In the genomic region with DNA sequence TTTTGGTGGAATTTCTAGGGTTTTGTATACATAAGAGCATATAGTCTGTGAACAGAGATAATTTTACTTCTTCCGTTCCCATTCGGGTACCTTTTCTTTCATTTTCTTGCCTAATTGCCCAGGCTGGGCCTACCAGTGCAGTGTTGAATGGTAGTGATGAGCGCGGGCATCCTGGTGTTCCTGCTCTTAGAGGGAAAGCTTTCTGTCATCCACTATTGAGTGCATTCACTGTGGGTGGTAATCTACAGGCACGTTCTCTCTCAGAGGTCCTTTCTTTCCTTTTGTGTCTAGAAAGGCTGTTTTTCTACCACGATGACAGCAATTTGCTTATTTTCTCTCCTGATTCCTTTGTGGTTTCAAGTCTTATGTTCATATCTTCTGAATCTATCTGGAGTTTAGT, we compare ENCODE assay signal across 21 cellular contexts.
DNase-seq lines count a peak whose midpoint lies in the region; ATAC-seq and TF ChIP-seq lines count a peak whose summit lies in the region.
"Had no signal": no experiment of that assay in that cellular context is flagged by ENCODE, and none has a peak within 500 bp of the region (broad histone marks: within the 10 kb centered on the region; RNA-seq: fewer than 3 reads in every experiment).

No MANE protein-coding gene starts in this region.

- no peaks in the 10 kb centered on the region for H3K36me3 ChIP-seq in Caco-2 (ENCODE audit: control insufficient read depth, insufficient read depth, low read length)
- H3K36me3 ChIP-seq in gastroesophageal sphincter = no peaks in the 10 kb centered on the region
- no peaks in the 10 kb centered on the region for H3K36me3 ChIP-seq in neural cell (ENCODE audit: insufficient read depth, low read length)
- H3K36me3 ChIP-seq in rectal smooth muscle tissue (ENCODE audit: control insufficient read depth, insufficient read depth, low read length) = no peaks in the 10 kb centered on the region
- no peaks in the 10 kb centered on the region for H3K36me3 ChIP-seq in smooth muscle cell (ENCODE audit: low read depth)
- peaks cover 0 to 19% (median 0%) of the 10 kb centered on the region in 6 donors for H3K36me3 ChIP-seq in spleen

- peaks cover 8% of the 10 kb centered on the region for H3K4me1 Mint-ChIP-seq in Caco-2 (ENCODE audit: low read depth, unreplicated experiment)

- whole genome bisulfite sequencing in gastroesophageal sphincter (ENCODE audit: low coverage in 1 of 2), 2 donors = 87% methylated on average over 6 of the region's 6 CpGs; no CpG with 5 or more reads in 1 of the 2 donors
- 90% methylated on average over 6 of the region's 6 CpGs for WGBS in smooth muscle cell (ENCODE audit: low lambda C conversion rate)
- WGBS in spleen, 5 donors = 91 to 96% (median 93%) methylated on average over 6 of the region's 6 CpGs

- intact Hi-C loops in Caco-2 (cut with micrococcal nuclease; ENCODE audit: unreplicated experiment) (no loop called here), spleen (cut with DNase I; ENCODE audit: low total_unique reads) (no loop called here)

- peak overlapping the region; percentile 8 for H3K27ac Mint-ChIP-seq in Caco-2 (ENCODE audit: unreplicated experiment)
- H3K27ac Mint-ChIP-seq: B cell; CD8-positive, alpha-beta T cell; GM23338 had no signal

- CTCF ChIA-PET in Caco-2 (lab: Charles Lee) = no interaction called here

- H3K4me3 ChIP-seq in Caco-2 (ENCODE audit: low read depth, low read length) = no peak overlapping the region
- H3K4me3 ChIP-seq in gastroesophageal sphincter = no peak overlapping the region
- H3K4me3 ChIP-seq in neural cell (ENCODE audit: low read length) = peak overlapping the region; percentile 3
- H3K4me3 ChIP-seq in rectal smooth muscle tissue (ENCODE audit: low read length) = no peak overlapping the region
- H3K4me3 ChIP-seq in smooth muscle cell = no peak overlapping the region
- no peak overlapping the region for H3K4me3 ChIP-seq in spleen
- H3K4me3 ChIP-seq: BLaER1, GM12878, GM23338 had no signal

- TF ChIP-seq POLR2A in gastroesophageal sphincter (IDR thresholded peaks at IDR 0.05) = no peak
- no peak for TF ChIP-seq POLR2A in spleen (IDR thresholded peaks at IDR 0.05)

- H3K36me3 Mint-ChIP-seq in Caco-2 (ENCODE audit: insufficient read depth, unreplicated experiment) = peaks cover 21% of the 10 kb centered on the region

- H2AFZ ChIP-seq in neural cell (ENCODE audit: low read depth, low read length) = no peak overlapping the region
- no peak overlapping the region for H2AFZ ChIP-seq in smooth muscle cell (ENCODE audit: low read depth)
- H2AFZ ChIP-seq: GM23338 had no signal

- no peak for DNase-seq in Caco-2
- no peak for DNase-seq in effector CD8-positive, alpha-beta T cell (lab: John Stamatoyannopoulos, UW)
- DNase-seq in smooth muscle cell (lab: John Stamatoyannopoulos, UW; ENCODE audit: unreplicated experiment) = no peak
- DNase-seq in spleen = no peak
- DNase-seq: CD4-positive, CD25-positive, alpha-beta regulatory T cell; CD8-positive, alpha-beta T cell; DMS 273 treated with DMSO at 0.1 percent for 48 hours; DMS79; EL; GDM1; H9 had no signal

- no TSS peak for BruUV-seq in Caco-2 (replicated peaks; lab: Mats Ljungman, UMichigan)

- H3K9me3 Mint-ChIP-seq in Caco-2 (ENCODE audit: unreplicated experiment) = peaks cover 32% of the 10 kb centered on the region

- peak overlapping the region; percentile 50 for H3K9ac ChIP-seq in neural cell (ENCODE audit: low read length)
- H3K9ac ChIP-seq in rectal smooth muscle tissue (ENCODE audit: low read length) = no peak overlapping the region
- H3K9ac ChIP-seq in smooth muscle cell (ENCODE audit: low read depth) = no peak overlapping the region
- H3K9ac ChIP-seq: BLaER1 had no signal

- no peaks in the 10 kb centered on the region for H3K9me2 ChIP-seq in neural cell (ENCODE audit: insufficient read depth, low read length)

- H3K9me3 ChIP-seq in Caco-2 = peaks cover 26% of the 10 kb centered on the region
- peaks cover 0 to 5% (median 0%) of the 10 kb centered on the region in 3 donors for H3K9me3 ChIP-seq in gastroesophageal sphincter
- H3K9me3 ChIP-seq in neural cell (ENCODE audit: low read length) = peaks cover 6% of the 10 kb centered on the region
- peaks cover 8% of the 10 kb centered on the region for H3K9me3 ChIP-seq in smooth muscle cell (replicated peaks; ENCODE audit: low read depth)
- peaks cover 0 to 26% (median 22%) of the 10 kb centered on the region in 8 donors for H3K9me3 ChIP-seq in spleen

- H4K20me1 ChIP-seq in neural cell (ENCODE audit: insufficient read depth) (no peaks in the 10 kb centered on the region), smooth muscle cell (ENCODE audit: low read depth) (peaks cover 98% of the 10 kb centered on the region)

- H3K4me3 Mint-ChIP-seq in Caco-2 (ENCODE audit: unreplicated experiment) = no peak overlapping the region
- H3K4me3 Mint-ChIP-seq: B cell; CD4-positive, CD25-positive, alpha-beta regulatory T cell; CD8-positive, alpha-beta T cell; GM23338; H9 had no signal

- H3K4me2 ChIP-seq in neural cell (ENCODE audit: low read length) (peak overlapping the region; percentile 46), smooth muscle cell (no peak overlapping the region)
- H3K4me2 ChIP-seq: BLaER1, GM23338 had no signal

- H3K27me3 ChIP-seq in Caco-2 (replicated peaks; ENCODE audit: control insufficient read depth, insufficient read depth, low read length) (no peaks in the 10 kb centered on the region), gastroesophageal sphincter (no peaks in the 10 kb centered on the region), neural cell (ENCODE audit: insufficient read depth, low read depth, low read length) (no peaks in the 10 kb centered on the region), rectal smooth muscle tissue (ENCODE audit: control insufficient read depth, insufficient read depth, low read length) (no peaks in the 10 kb centered on the region), smooth muscle cell (ENCODE audit: low read depth) (no peaks in the 10 kb centered on the region), spleen (replicated peaks in 1 of 7) (no peaks in the 10 kb centered on the region)
- H3K27me3 ChIP-seq: BLaER1 had no signal

- H3K27me3 Mint-ChIP-seq in Caco-2 (ENCODE audit: insufficient read depth, unreplicated experiment) = no peaks in the 10 kb centered on the region
- H3K27me3 Mint-ChIP-seq: B cell; CD4-positive, CD25-positive, alpha-beta regulatory T cell had no signal

- H3K79me2 ChIP-seq in neural cell (replicated peaks; ENCODE audit: insufficient read depth, low read length) = no peaks in the 10 kb centered on the region
- H3K79me2 ChIP-seq in smooth muscle cell (ENCODE audit: low read depth) = peaks cover 79% of the 10 kb centered on the region

- TF ChIP-seq CTCF in Caco-2 (IDR thresholded peaks at IDR 0.05; ENCODE audit: insufficient read depth in 1 of 2, low read depth in 1 of 2, low read length in 1 of 2, severe bottlenecking in 1 of 2, unreplicated experiment in 1 of 2) (no peak), gastroesophageal sphincter (IDR thresholded peaks at IDR 0.05) (no peak), neural cell (IDR thresholded peaks at IDR 0.05; ENCODE audit: poor library complexity, severe bottlenecking) (no peak), smooth muscle cell (IDR thresholded peaks at IDR 0.05; ENCODE audit: borderline replicate concordance, insufficient read depth, poor library complexity, severe bottlenecking) (no peak), spleen (IDR thresholded peaks at IDR 0.05 in 8 of 11, conservative IDR thresholded peaks at IDR 0.05 in 3 of 11) (no peak)

- H3K27ac ChIP-seq in gastroesophageal sphincter = peak overlapping the region; percentile 41 to 77 (median 66)
- H3K27ac ChIP-seq in neural cell (ENCODE audit: low read length) = peak overlapping the region; percentile 87
- H3K27ac ChIP-seq in rectal smooth muscle tissue (ENCODE audit: low read depth, low read length) = peak overlapping the region; percentile 34
- H3K27ac ChIP-seq in smooth muscle cell (ENCODE audit: low read depth) = no peak overlapping the region
- no peak overlapping the region for H3K27ac ChIP-seq in spleen
- H3K27ac ChIP-seq: 22Rv1, BLaER1, C4-2B had no signal

- H3K4me1 ChIP-seq in Caco-2 = no peaks in the 10 kb centered on the region
- peaks cover 8 to 97% (median 38%) of the 10 kb centered on the region in 3 donors for H3K4me1 ChIP-seq in gastroesophageal sphincter
- H3K4me1 ChIP-seq in rectal smooth muscle tissue (ENCODE audit: control insufficient read depth, insufficient read depth, low read length) = peaks cover 19% of the 10 kb centered on the region
- peaks cover 2% of the 10 kb centered on the region for H3K4me1 ChIP-seq in smooth muscle cell (ENCODE audit: low read depth)
- H3K4me1 ChIP-seq in spleen = peaks cover 11 to 35% (median 22%) of the 10 kb centered on the region in 6 donors

- peak; percentile 21 for TF ChIP-seq RAD21 in neural cell (conservative IDR thresholded peaks at IDR 0.05)

- TF ChIP-seq EP300 in gastroesophageal sphincter (IDR thresholded peaks at IDR 0.05) (no peak), neural cell (conservative IDR thresholded peaks at IDR 0.05; ENCODE audit: poor library complexity, severe bottlenecking) (peak; percentile 69)

- H3F3A ChIP-seq in neural cell (ENCODE audit: insufficient read depth, low read length, poor library complexity, severe bottlenecking) (no peaks in the 10 kb centered on the region), smooth muscle cell (ENCODE audit: low read depth) (no peaks in the 10 kb centered on the region)

- POLR2A ChIA-PET in Caco-2 (lab: Charles Lee) = no interaction called here

- ATAC-seq in gastroesophageal sphincter = no peak
- ATAC-seq: CD8-positive, alpha-beta T cell; GM12878; GM23338; HCT116 had no signal

TF ChIP-seq in neural cell, 6 proteins besides CTCF, POLR2A, EP300 and RAD21 (continues in another document):
- TF ChIP-seq SMC3 (conservative IDR thresholded peaks at IDR 0.05; ENCODE audit: poor library complexity) = no peak
- TF ChIP-seq POLR2AphosphoS5 (IDR thresholded peaks at IDR 0.05) = peak; percentile 73

Comparison
In these comparisons a context has a peak if more than half of its experiments do, and no peak if none do; other contexts are left out.
1. H3K27ac ChIP-seq: peak in gastroesophageal sphincter (4 of 4), neural cell (single experiment) and rectal smooth muscle tissue (single experiment); none in smooth muscle cell (single experiment) and spleen (0 of 8).